ENCODE assay signal across 8 cellular contexts in genomic region chr5:180809403-180810209, GRCh38. TPM values are rescaled to one million over a fixed set of nuclear protein-coding genes. Genes with fewer than 3 reads are reported as not detected.
DNase-seq lines count a peak whose midpoint lies in the region; FAIRE-seq and TF ChIP-seq lines count a peak whose summit lies in the region.

No MANE protein-coding gene starts in this region.

- DNase-seq in ELR (ENCODE audit: low read depth) (peak; percentile 93), H54 (ENCODE audit: insufficient read length, low spot score) (peak; percentile 79), LHCN-M2 (ENCODE audit: low read depth) (peak; percentile 90), RPMI8226 (peak; percentile 94), foreskin melanocyte (peak; percentile 93), substantia nigra (lab: John Stamatoyannopoulos, UW) (peak in 48 of 49 donors; percentile 44 to 95 (median 86))
- peak in 3 of 4 experiments; percentile 66 to 85 (median 79) for DNase-seq in activated naive CD4-positive, alpha-beta T cell (lab: John Stamatoyannopoulos, UW)

- TF ChIP-seq POLR2A in H54 (IDR thresholded peaks at IDR 0.05; ENCODE audit: low read depth, low read length) = no peak

- FAIRE-seq in H54 (lab: Jason Lieb, UNC) = no peak

- H3K27me3 ChIP-seq in neuron (ENCODE audit: insufficient read depth, low read length) = no peaks in the 10 kb centered on the region

- H3K4me1 ChIP-seq in neuron (ENCODE audit: insufficient read depth, low read length) = peaks cover 33% of the 10 kb centered on the region

- H3K27ac ChIP-seq in substantia nigra (ENCODE audit: low read depth, low read length, poor library complexity, severe bottlenecking) = peak overlapping the region; percentile 100

- peak overlapping the region; percentile 90 for H2AFZ ChIP-seq in neuron (ENCODE audit: low read depth, low read length)

- H3K36me3 ChIP-seq in neuron (ENCODE audit: insufficient read depth, low read length) = peaks cover 4% of the 10 kb centered on the region

- H3K9me3 ChIP-seq in neuron (ENCODE audit: low read length) = no peaks in the 10 kb centered on the region

- peak overlapping the region; percentile 90 for H3K4me3 ChIP-seq in neuron (ENCODE audit: low read length)

RNA-seq across cellular contexts. Expression of gene MGAT1, which starts 7.0 kb away (rescaled TPM):
- 179 and 197 TPM in 2 replicates for total RNA-seq in LHCN-M2 (2014; rRNA removed)
- 146 TPM for polyA plus RNA-seq in LHCN-M2 (2012)

RNA-seq across cellular contexts. Expression of gene ZFP62, which starts 51.5 kb away (rescaled TPM):
- 17.3 and 18.0 TPM in 2 replicates for total RNA-seq in LHCN-M2 (2014; rRNA removed)
- 8.3 TPM for polyA plus RNA-seq in LHCN-M2 (2012)

Comparison
In these comparisons a context has a peak if more than half of its experiments do, and no peak if none do; other contexts are left out.
1. Peak in every context shown above with its lines: DNase-seq, H3K4me3 ChIP-seq and H3K27ac ChIP-seq.